20 cellular contexts compared by ENCODE assay signal in genomic region chr10:43135064-43135463, GRCh38. TPM values are rescaled to one million over a fixed set of nuclear protein-coding genes. Genes with fewer than 3 reads are reported as not detected.
"Had no signal": no experiment of that assay in that cellular context is flagged by ENCODE, and none has a peak within 500 bp of the region (broad histone marks: within the 10 kb centered on the region; RNA-seq: fewer than 3 reads in every experiment).

No MANE protein-coding gene starts in this region.

- H3K9me3 Mint-ChIP-seq: activated B cell treated with CpG ODN at 0.5 μM for 24 hours; activated CD4-positive, alpha-beta memory T cell treated with anti-CD3 and anti-CD28 coated beads for 36 hours had no signal

- H3K9me3 ChIP-seq: adrenal gland, esophagus muscularis mucosa, mucosa of descending colon, psoas muscle, right atrium auricular region, spleen, upper lobe of left lung had no signal

- H3K4me3 Mint-ChIP-seq: activated CD4-positive, alpha-beta memory T cell treated with anti-CD3 and anti-CD28 coated beads for 36 hours; T-helper 17 cell had no signal

- H3K36me3 Mint-ChIP-seq: activated naive CD8-positive, alpha-beta T cell had no signal

- H3K27ac Mint-ChIP-seq: activated B cell treated with CpG ODN at 0.5 μM for 24 hours; activated CD4-positive, alpha-beta memory T cell treated with anti-CD3 and anti-CD28 coated beads for 36 hours; activated naive CD8-positive, alpha-beta T cell had no signal

- H3K27ac ChIP-seq: adrenal gland, esophagus muscularis mucosa, hepatocyte, psoas muscle, right atrium auricular region, spleen, upper lobe of left lung had no signal

- H3K27me3 ChIP-seq: adrenal gland, esophagus muscularis mucosa, hepatocyte, right atrium auricular region, spleen, upper lobe of left lung had no signal

- H3K4me3 ChIP-seq: adrenal gland, esophagus muscularis mucosa, hepatocyte, mucosa of descending colon, psoas muscle, right atrium auricular region, spleen, upper lobe of left lung had no signal

- H3K27me3 Mint-ChIP-seq: activated B cell treated with CpG ODN at 0.5 μM for 24 hours; activated CD4-positive, alpha-beta memory T cell treated with anti-CD3 and anti-CD28 coated beads for 36 hours; activated naive CD8-positive, alpha-beta T cell; T-helper 17 cell had no signal

- H3K36me3 ChIP-seq: adrenal gland, esophagus muscularis mucosa, right atrium auricular region, spleen, upper lobe of left lung had no signal

- DNase-seq: activated B cell treated with CpG ODN at 0.5 μM for 24 hours; activated CD4-positive, alpha-beta memory T cell treated with anti-CD3 and anti-CD28 coated beads for 36 hours; activated CD4-positive, alpha-beta T cell treated with anti-CD3 and anti-CD28 coated beads for 4 hours; central memory CD4-positive, alpha-beta T cell; glutamatergic neuron; islet precursor cell; left cardiac atrium; mesendoderm; mucosa of descending colon; psoas muscle; spleen; stimulated activated CD4-positive, alpha-beta T cell treated with anti-CD3 and anti-CD28 coated beads, Interleukin-4, amount 100 ng/mL, for 1 hour; stimulated activated naive CD4-positive, alpha-beta T cell treated with Interleukin-2 at 50 U/mL for 16 hours; T-helper 17 cell; upper lobe of left lung had no signal

RNA-seq across cellular contexts. Expression of gene RET, which starts 58.2 kb away (rescaled TPM):
- total RNA-seq: activated B cell treated with CpG ODN at 0.5 μM for 24 hours had no signal
- polyA plus RNA-seq: hepatocyte had no signal
